Comparison of ENCODE assay signal across 8 cellular contexts in the genomic region with DNA sequence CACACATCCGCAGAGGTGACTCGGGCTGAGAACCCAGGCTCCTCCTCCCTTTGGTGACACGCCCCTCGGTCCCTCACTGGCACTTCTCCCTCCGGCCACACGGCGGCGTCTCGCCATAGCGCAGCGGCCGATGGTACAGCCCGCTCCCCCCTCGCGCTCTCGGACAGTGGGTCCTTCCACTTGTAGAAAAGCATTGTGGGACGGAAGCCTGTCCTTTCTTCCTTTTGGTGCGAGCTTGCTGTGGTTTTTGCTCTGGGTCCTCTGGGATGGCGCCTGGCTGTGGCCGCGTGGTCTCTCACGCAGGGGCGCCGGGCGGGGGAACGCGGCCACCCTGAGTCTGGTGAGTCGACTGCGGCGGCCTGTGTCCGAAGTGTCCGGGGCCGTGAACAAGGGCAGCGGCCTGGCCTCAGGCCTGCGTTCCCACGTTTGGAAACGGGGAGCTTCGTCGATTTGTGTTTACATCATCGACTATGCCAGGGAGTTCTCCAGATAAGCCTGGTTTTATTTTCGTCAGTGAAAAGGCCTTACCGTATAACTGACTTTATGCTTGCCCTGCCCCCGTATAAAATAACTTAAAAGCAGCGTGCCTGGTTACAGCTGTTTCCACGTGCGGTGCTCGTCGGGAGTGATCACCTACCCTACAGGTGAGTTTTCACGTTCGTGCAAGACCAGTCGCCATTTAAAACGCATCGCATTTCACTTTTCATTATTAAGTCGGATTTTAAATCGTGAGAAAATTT.
DNase-seq lines count a peak whose midpoint lies in the region; ATAC-seq and TF ChIP-seq lines count a peak whose summit lies in the region.

No MANE protein-coding gene starts in this region.

- H3K4me3 ChIP-seq in osteoblast (ENCODE audit: insufficient read depth, low read length) (peak overlapping the region; percentile 87), thoracic aorta (peak overlapping the region; percentile 86)

- H3K9me3 ChIP-seq in osteoblast (ENCODE audit: low read depth, low read length), result no peaks in the 10 kb centered on the region
- H3K9me3 ChIP-seq in thoracic aorta, result no peaks in the 10 kb centered on the region

- H4K20me1 ChIP-seq in osteoblast (ENCODE audit: insufficient read depth, low read length), result peaks cover 21% of the 10 kb centered on the region

- peak; percentile 93 for TF ChIP-seq POLR2A in GM10847 (IDR thresholded peaks at IDR 0.05; ENCODE audit: extremely low read depth, insufficient read length)

- H3K27ac ChIP-seq in osteoblast (ENCODE audit: low read depth, low read length), result peak overlapping the region; percentile 88
- peak overlapping the region; percentile 62 to 70 for H3K27ac ChIP-seq in thoracic aorta

- no peaks in the 10 kb centered on the region for H3K27me3 Mint-ChIP-seq in HFFc6 (ENCODE audit: insufficient read depth)

- peak; percentile 96 for TF ChIP-seq CTCF in HFFc6 (IDR thresholded peaks at IDR 0.05)
- peak; percentile 99 for TF ChIP-seq CTCF in osteoblast (IDR thresholded peaks at IDR 0.05; ENCODE audit: extremely low read depth, low read depth, low read length)
- TF ChIP-seq CTCF in thoracic aorta (IDR thresholded peaks at IDR 0.05), result peak; percentile 95

- H3K27me3 ChIP-seq in osteoblast (ENCODE audit: insufficient read depth, low read length) (no peaks in the 10 kb centered on the region), thoracic aorta (replicated peaks; ENCODE audit: insufficient read depth) (no peaks in the 10 kb centered on the region)

- DNase-seq in HFFc6 (peak; percentile 88), MV-4-11 (lab: John Stamatoyannopoulos, UW) (peak; percentile 82), SK-N-DZ (ENCODE audit: low spot score) (peak; percentile 88), globus pallidus (ENCODE audit: low spot score) (peak; percentile 87), osteoblast (ENCODE audit: insufficient read length, low spot score, missing footprints) (peak; percentile 95), thoracic aorta (ENCODE audit: low spot score) (peak; percentile 76)
- DNase-seq in activated naive CD4-positive, alpha-beta T cell treated with anti-CD3 and anti-CD28 coated beads, Interleukin-2, amount 50 U/mL, for 16 hours, result peak; percentile 91

- H3K79me2 ChIP-seq in osteoblast (ENCODE audit: insufficient read depth, low read length), result peaks cover 23% of the 10 kb centered on the region

- H3K27ac Mint-ChIP-seq in HFFc6, result peak overlapping the region; percentile 86

- H2AFZ ChIP-seq in osteoblast (ENCODE audit: low read length), result peak overlapping the region; percentile 97

- peak overlapping the region; percentile 95 for H3K4me3 Mint-ChIP-seq in HFFc6

- peak overlapping the region; percentile 100 for H3K4me2 ChIP-seq in osteoblast (ENCODE audit: insufficient read depth, low read length)

- ATAC-seq in thoracic aorta (ENCODE audit: insufficient number of reproducible peaks, low FRiP score, low read depth), result peak; percentile 98

- H3K9me3 Mint-ChIP-seq in HFFc6, result no peaks in the 10 kb centered on the region

- H3K36me3 Mint-ChIP-seq in HFFc6 (ENCODE audit: low read depth), result peaks cover 26% of the 10 kb centered on the region

- H3K4me1 ChIP-seq in osteoblast (ENCODE audit: insufficient read depth, low read length) (peaks cover 18% of the 10 kb centered on the region), thoracic aorta (ENCODE audit: control insufficient read depth in 1 of 2, low read depth in 2 of 2) (peaks cover 11 to 20% of the 10 kb centered on the region in 2 donors)

- H3K36me3 ChIP-seq in osteoblast (ENCODE audit: insufficient read depth, low read length) (peaks cover 39% of the 10 kb centered on the region), thoracic aorta (peaks cover 19% of the 10 kb centered on the region)

- H3K4me1 Mint-ChIP-seq in HFFc6 (ENCODE audit: low read depth), result peaks cover 32% of the 10 kb centered on the region

Comparison
In these comparisons a context has a peak if more than half of its experiments do, and no peak if none do; other contexts are left out.
1. Peak in every context shown above with its lines: DNase-seq, ATAC-seq, H3K4me3 ChIP-seq and H3K27ac ChIP-seq.